8 cellular contexts compared by ENCODE assay signal in the genomic region with DNA sequence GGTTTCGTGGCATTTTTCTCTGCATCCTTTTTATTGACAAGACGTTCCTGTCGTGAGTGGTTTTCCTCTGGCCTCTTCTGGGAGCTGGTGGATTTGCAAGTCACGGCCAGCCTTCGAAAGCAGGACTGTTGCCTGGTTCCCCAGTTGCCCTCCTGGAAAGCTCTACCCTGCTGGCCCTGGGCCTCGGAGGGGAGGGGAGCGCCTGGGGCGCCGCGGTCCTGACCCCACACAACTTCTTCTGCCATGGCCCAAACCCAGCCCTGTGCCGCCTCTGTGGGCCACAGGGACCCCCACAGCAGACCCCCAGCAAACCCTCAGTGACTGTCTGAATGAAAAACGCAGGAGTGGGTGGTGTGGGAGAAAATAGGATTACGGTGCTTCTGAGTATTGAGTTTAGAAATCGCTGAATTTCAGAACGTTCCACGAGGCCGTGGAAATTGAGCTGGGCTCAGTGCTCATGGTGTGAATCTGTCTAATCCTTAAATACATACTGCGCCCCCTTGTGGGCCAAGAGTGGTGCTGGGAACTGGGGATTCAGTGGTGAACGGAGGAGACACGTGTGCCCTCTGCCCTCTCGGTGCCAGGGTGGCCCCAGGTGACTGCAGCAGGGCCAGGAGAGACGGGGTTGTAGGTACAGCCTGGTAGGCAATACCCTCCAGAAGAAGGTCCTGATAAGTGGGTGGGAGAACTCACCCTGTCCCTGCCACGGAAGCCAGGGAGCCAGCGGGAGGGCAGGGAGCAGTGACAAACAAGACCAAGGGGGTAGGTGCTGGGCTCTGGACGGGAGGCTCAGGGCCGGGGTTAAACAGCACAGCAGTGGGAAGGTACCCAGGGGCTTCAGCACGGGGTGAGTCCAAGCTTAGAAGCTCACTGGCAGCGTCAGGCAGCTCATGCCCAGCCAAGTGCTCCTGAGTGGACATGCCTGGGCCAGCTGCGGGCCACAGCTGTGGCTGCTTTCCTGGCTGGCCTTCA.
DNase-seq lines count a peak whose midpoint lies in the region; ATAC-seq and TF ChIP-seq lines count a peak whose summit lies in the region.

No MANE protein-coding gene starts in this region.

- TF ChIP-seq CTCF in LNCaP clone FGC (IDR thresholded peaks at IDR 0.05; ENCODE audit: control insufficient read depth, extremely low read depth, insufficient read depth) (peak; percentile 68), heart right ventricle (IDR thresholded peaks at IDR 0.05) (peak; percentile 17 to 74 (median 65))

- DNase-seq in DMS114 treated with DMSO at 0.1 percent for 48 hours (lab: John Stamatoyannopoulos, UW; ENCODE audit: unreplicated experiment) (peak; percentile 8), LNCaP clone FGC (ENCODE audit: low read depth) (peak; percentile 33), heart right ventricle (peak; percentile 44 to 65), putamen (ENCODE audit: low spot score) (peak; percentile 49)
- DNase-seq in activated naive CD4-positive, alpha-beta T cell treated with anti-CD3 and anti-CD28 coated beads, Interleukin-2, amount 50 U/mL, for 72 hours (ENCODE audit: low spot score in 2 of 2): peak in 1 of 2 donors; percentile 81

- ATAC-seq in SK-N-SH treated with all-trans-retinoic acid at 6 μM for 48 hours (peak; percentile 86), heart right ventricle (peak; percentile 62 to 86 (median 73)), GM18519 (IDR thresholded peaks at IDR 0.05; ENCODE audit: low FRiP score, unreplicated experiment) (no peak), GM18870 (IDR thresholded peaks at IDR 0.05; ENCODE audit: unreplicated experiment) (no peak)
- ATAC-seq in activated naive CD4-positive, alpha-beta T cell treated with anti-CD3 and anti-CD28 coated beads, Interleukin-2, amount 50 U/mL, for 72 hours: peak; percentile 90 to 94

- H3K9me3 ChIP-seq in heart right ventricle: no peaks in the 10 kb centered on the region

- intact Hi-C loops in heart right ventricle (cut with DNase I): loop anchor here in 1 of 10 donors (5.0 kb wide), 1 partner anchor 42 kb away; no protein-coding TSS in a partner anchor

- peaks cover 0 to 20% (median 2%) of the 10 kb centered on the region in 9 donors for H3K4me1 ChIP-seq in heart right ventricle

- H3K9me3 Mint-ChIP-seq in activated naive CD4-positive, alpha-beta T cell treated with anti-CD3 and anti-CD28 coated beads, Interleukin-2, amount 50 U/mL, for 72 hours: no peaks in the 10 kb centered on the region

- WGBS in heart right ventricle, 2 donors: 49 to 55% methylated on average over 29 of the region's 29 CpGs

- H3K36me3 ChIP-seq in heart right ventricle: no peaks in the 10 kb centered on the region

- H3K4me3 ChIP-seq in LNCaP clone FGC (ENCODE audit: low read depth, low read length): no peak overlapping the region
- no peak overlapping the region for H3K4me3 ChIP-seq in heart right ventricle

- H3K27ac ChIP-seq in heart right ventricle: no peak overlapping the region

- peak overlapping the region; percentile 64 to 83 for H3K27ac Mint-ChIP-seq in activated naive CD4-positive, alpha-beta T cell treated with anti-CD3 and anti-CD28 coated beads, Interleukin-2, amount 50 U/mL, for 72 hours

- peaks cover 0 to 52% (median 0%) of the 10 kb centered on the region in 7 donors for H3K27me3 ChIP-seq in heart right ventricle

- no peaks in the 10 kb centered on the region for H3K36me3 Mint-ChIP-seq in activated naive CD4-positive, alpha-beta T cell treated with anti-CD3 and anti-CD28 coated beads, Interleukin-2, amount 50 U/mL, for 72 hours

TF ChIP-seq in SK-N-SH treated with all-trans-retinoic acid at 6 μM for 48 hours, 23 proteins besides CTCF, POLR2A, EP300 and RAD21:
- TF ChIP-seq RARB (CRISPR knock-in tag; IDR thresholded peaks at IDR 0.05) (no peak), ESRRG (CRISPR knock-in tag; IDR thresholded peaks at IDR 0.05) (no peak), ZFP3 (CRISPR knock-in tag; IDR thresholded peaks at IDR 0.05) (no peak), ZC3H10 (CRISPR knock-in tag; IDR thresholded peaks at IDR 0.05) (no peak)

Comparison
In these comparisons a context has a peak if more than half of its experiments do, and no peak if none do; other contexts are left out.
1. ATAC-seq: peak in SK-N-SH treated with all-trans-retinoic acid at 6 μM for 48 hours (single experiment), activated naive CD4-positive, alpha-beta T cell treated with anti-CD3 and anti-CD28 coated beads, Interleukin-2, amount 50 U/mL, for 72 hours (2 of 2) and heart right ventricle (8 of 8); none in GM18519 (single experiment) and GM18870 (single experiment).